In genomic region chr17:1374426-1375177, GRCh38 we compare ENCODE assay signal across 9 cellular contexts. TPM values are rescaled to one million over a fixed set of nuclear protein-coding genes. Genes with fewer than 3 reads are reported as not detected.
DNase-seq lines count a peak whose midpoint lies in the region; ATAC-seq and TF ChIP-seq lines count a peak whose summit lies in the region.
"Had no signal": no experiment of that assay in that cellular context is flagged by ENCODE, and none has a peak within 500 bp of the region (broad histone marks: within the 10 kb centered on the region; RNA-seq: fewer than 3 reads in every experiment).

No MANE protein-coding gene starts in this region.

- H3K27me3 ChIP-seq in right lobe of liver (no peaks in the 10 kb centered on the region), upper lobe of left lung (no peaks in the 10 kb centered on the region)

- H3K9me3 ChIP-seq in right lobe of liver (no peaks in the 10 kb centered on the region), upper lobe of left lung (no peaks in the 10 kb centered on the region)

- TF ChIP-seq POLR2A in right lobe of liver (IDR thresholded peaks at IDR 0.05), result no peak
- no peak for TF ChIP-seq POLR2A in upper lobe of left lung (IDR thresholded peaks at IDR 0.05)

- H3K4me3 ChIP-seq in right lobe of liver (no peak overlapping the region), upper lobe of left lung (no peak overlapping the region)

- CTCF ChIA-PET in activated CD4-positive, alpha-beta memory T cell treated with anti-CD3 and anti-CD28 coated beads for 36 hours (lab: Charles Lee), result interaction anchor here (0.7 to 8.0 kb wide), 2 partner anchors 8 to 13 kb away, joined by 3 to 98 read pairs; no protein-coding TSS in a partner anchor

- peak overlapping the region; percentile 69 to 74 for H3K4me3 Mint-ChIP-seq in activated T-cell treated with anti-CD3 and anti-CD28 coated beads, Interleukin-2, amount 50 U/mL, for 72 hours
- peak overlapping the region; percentile 23 for H3K4me3 Mint-ChIP-seq in activated CD4-positive, alpha-beta memory T cell treated with anti-CD3 and anti-CD28 coated beads for 36 hours
- H3K4me3 Mint-ChIP-seq: neural crest cell had no signal

- intact Hi-C loops in activated CD4-positive, alpha-beta memory T cell treated with anti-CD3 and anti-CD28 coated beads for 36 hours (cut with micrococcal nuclease), result no loop called here
- intact Hi-C loops in right lobe of liver (cut with DNase I), result no loop called here

- no peak for TF ChIP-seq EP300 in upper lobe of left lung (IDR thresholded peaks at IDR 0.05)

- H3K4me1 Mint-ChIP-seq in activated T-cell treated with anti-CD3 and anti-CD28 coated beads, Interleukin-2, amount 50 U/mL, for 72 hours (ENCODE audit: low read depth), result peaks cover 83% of the 10 kb centered on the region
- H3K4me1 Mint-ChIP-seq in activated CD4-positive, alpha-beta memory T cell treated with anti-CD3 and anti-CD28 coated beads for 36 hours (ENCODE audit: low read depth), result peaks cover 80% of the 10 kb centered on the region

- peak; percentile 47 to 57 for ATAC-seq in activated T-cell treated with anti-CD3 and anti-CD28 coated beads, Interleukin-2, amount 50 U/mL, for 72 hours (replicated peaks in 1 of 2)
- ATAC-seq in right lobe of liver (peak; percentile 20 to 36 (median 34)), upper lobe of left lung (ENCODE audit: low FRiP score in 2 of 2) (peak; percentile 15 to 55), HG03342 (IDR thresholded peaks at IDR 0.05; ENCODE audit: unreplicated experiment) (no peak), GM19035 (IDR thresholded peaks at IDR 0.05; ENCODE audit: unreplicated experiment) (no peak)

- H3K27ac ChIP-seq in right lobe of liver (no peak overlapping the region), upper lobe of left lung (peak overlapping the region in 3 of 4 donors; percentile 4 to 28 (median 11))

- POLR2A ChIA-PET in activated CD4-positive, alpha-beta memory T cell treated with anti-CD3 and anti-CD28 coated beads for 36 hours (lab: Charles Lee), result interaction anchor here (1.1 kb wide), 1 partner anchor 9 kb away, joined by 4 read pairs; no protein-coding TSS in a partner anchor

- no peak for DNase-seq in activated T-cell treated with anti-CD3 and anti-CD28 coated beads, Interleukin-2, amount 50 U/mL, for 72 hours
- DNase-seq in activated T-cell treated with anti-CD3 and anti-CD28 coated beads, Interleukin-2, amount 50 U/mL, for 1 hour, result no peak
- DNase-seq in activated CD4-positive, alpha-beta memory T cell treated with anti-CD3 and anti-CD28 coated beads for 36 hours, result no peak
- DNase-seq in right lobe of liver (no peak), upper lobe of left lung (no peak), Kasumi-1 (lab: John Stamatoyannopoulos, UW) (no peak)

- no peaks in the 10 kb centered on the region for H3K27me3 Mint-ChIP-seq in activated T-cell treated with anti-CD3 and anti-CD28 coated beads, Interleukin-2, amount 50 U/mL, for 72 hours (ENCODE audit: low read depth)
- no peaks in the 10 kb centered on the region for H3K27me3 Mint-ChIP-seq in activated CD4-positive, alpha-beta memory T cell treated with anti-CD3 and anti-CD28 coated beads for 36 hours

- no peaks in the 10 kb centered on the region for H3K9me3 Mint-ChIP-seq in activated T-cell treated with anti-CD3 and anti-CD28 coated beads, Interleukin-2, amount 50 U/mL, for 72 hours
- H3K9me3 Mint-ChIP-seq in activated CD4-positive, alpha-beta memory T cell treated with anti-CD3 and anti-CD28 coated beads for 36 hours, result no peaks in the 10 kb centered on the region
- H3K9me3 Mint-ChIP-seq: neural crest cell had no signal

- H3K27ac Mint-ChIP-seq in activated T-cell treated with anti-CD3 and anti-CD28 coated beads, Interleukin-2, amount 50 U/mL, for 72 hours, result peak overlapping the region; percentile 83
- peak overlapping the region; percentile 72 for H3K27ac Mint-ChIP-seq in activated CD4-positive, alpha-beta memory T cell treated with anti-CD3 and anti-CD28 coated beads for 36 hours

- H3K4me1 ChIP-seq in right lobe of liver (peaks cover 0 to 54% (median 14%) of the 10 kb centered on the region in 4 donors), upper lobe of left lung (peaks cover 66 to 88% (median 72%) of the 10 kb centered on the region in 4 donors)

- H3K36me3 ChIP-seq in right lobe of liver (peaks cover 0 to 2% (median 0%) of the 10 kb centered on the region in 4 donors), upper lobe of left lung (peaks cover 0 to 20% (median 3%) of the 10 kb centered on the region in 4 donors)

- TF ChIP-seq CTCF in right lobe of liver (IDR thresholded peaks at IDR 0.05), result no peak
- TF ChIP-seq CTCF in upper lobe of left lung (IDR thresholded peaks at IDR 0.05), result no peak

- WGBS in right lobe of liver (ENCODE audit: insufficient coverage, low coverage, low lambda C conversion rate, missing lambda C conversion rate), result 49% methylated on average over 10 of the region's 10 CpGs
- WGBS in upper lobe of left lung, 2 donors, result 57 to 58% methylated on average over 10 of the region's 10 CpGs

- H3K36me3 Mint-ChIP-seq in activated T-cell treated with anti-CD3 and anti-CD28 coated beads, Interleukin-2, amount 50 U/mL, for 72 hours (ENCODE audit: insufficient read depth in 2 of 2), result peaks cover 0 to 12% of the 10 kb centered on the region in 2 donors
- H3K36me3 Mint-ChIP-seq in activated CD4-positive, alpha-beta memory T cell treated with anti-CD3 and anti-CD28 coated beads for 36 hours, result peaks cover 12% of the 10 kb centered on the region

RNA-seq across cellular contexts. Expression of gene YWHAE, which starts 25.4 kb away (rescaled TPM):
- 100 to 1,000 TPM; 328 to 339 TPM for total RNA-seq in activated T-cell treated with anti-CD3 and anti-CD28 coated beads, Interleukin-2, amount 50 U/mL, for 72 hours
- 100 to 1,000 TPM; 505 to 509 TPM for total RNA-seq in activated CD4-positive, alpha-beta memory T cell treated with anti-CD3 and anti-CD28 coated beads for 36 hours
- total RNA-seq in right lobe of liver, result 100 to 1,000 TPM; 167 to 446 (median 217) TPM
- total RNA-seq in upper lobe of left lung, result 100 to 1,000 TPM; 318 to 698 (median 384) TPM

Comparison
In these comparisons a context has a peak if more than half of its experiments do, and no peak if none do; other contexts are left out.
1. ATAC-seq: peak in activated T-cell treated with anti-CD3 and anti-CD28 coated beads, Interleukin-2, amount 50 U/mL, for 72 hours (2 of 2), right lobe of liver (4 of 4) and upper lobe of left lung (2 of 2); none in HG03342 (single experiment) and GM19035 (single experiment).
2. H3K27ac ChIP-seq: peak in upper lobe of left lung (3 of 4); none in right lobe of liver (0 of 3).